ENCODE assay signal across 18 cellular contexts in genomic region chr9:134982311-134982710, GRCh38.
"Had no signal": no experiment of that assay in that cellular context is flagged by ENCODE, and none has a peak within 500 bp of the region (broad histone marks: within the 10 kb centered on the region; RNA-seq: fewer than 3 reads in every experiment).

No MANE protein-coding gene starts in this region.

- H3K36me3 Mint-ChIP-seq: stimulated activated memory B cell treated with anti-CD40 and anti-IgM and Interleukin-4, amounts not matched to agents 10 μg/mL and 1 μg/mL and 100 μg/mL, for 72 hours had no signal

- ATAC-seq: gastroesophageal sphincter; stimulated activated memory B cell treated with anti-CD40 and anti-IgM and Interleukin-4, amounts not matched to agents 10 μg/mL and 1 μg/mL and 100 μg/mL, for 72 hours had no signal

- H3K9me3 ChIP-seq: neutrophil, testis had no signal

- H3K4me3 ChIP-seq: esophagus squamous epithelium, gastroesophageal sphincter, left lung, lung, right atrium auricular region, smooth muscle cell, testis, tibial nerve had no signal

- H3K27me3 Mint-ChIP-seq: stimulated activated naive CD8-positive, alpha-beta T cell treated with anti-CD3 and anti-CD28 coated beads, Interleukin-15, Interleukin-2, amounts not matched to agents 100 ng/mL and 50 ng/mL, for 24 hours had no signal

- H3K27me3 ChIP-seq: left lung, right atrium auricular region, testis, tibial nerve had no signal

- H3K36me3 ChIP-seq: esophagus squamous epithelium, gastroesophageal sphincter, left lung, neutrophil, right atrium auricular region, tibial nerve had no signal

- H3K4me2 ChIP-seq: smooth muscle cell had no signal

- H3K4me1 ChIP-seq: esophagus squamous epithelium, gastroesophageal sphincter, right atrium auricular region, testis, tibial nerve had no signal

- H3K27ac Mint-ChIP-seq: dendritic cell treated with granulocyte-macrophage colony-stimulating factor and Interleukin-4, amounts not matched to agents 40 ng/mL and 50 ng/mL, for 4 days; nephron; stimulated activated memory B cell treated with anti-CD40 and anti-IgM and Interleukin-4, amounts not matched to agents 10 μg/mL and 1 μg/mL and 100 μg/mL, for 72 hours; stimulated activated naive CD8-positive, alpha-beta T cell treated with anti-CD3 and anti-CD28 coated beads, Interleukin-15, Interleukin-2, amounts not matched to agents 100 ng/mL and 50 ng/mL, for 24 hours had no signal

- H3K4me3 Mint-ChIP-seq: dendritic cell treated with granulocyte-macrophage colony-stimulating factor and Interleukin-4, amounts not matched to agents 40 ng/mL and 50 ng/mL, for 4 days; naive B cell; nephron; stimulated activated memory B cell treated with anti-CD40 and anti-IgM and Interleukin-4, amounts not matched to agents 10 μg/mL and 1 μg/mL and 100 μg/mL, for 72 hours; stimulated activated naive CD8-positive, alpha-beta T cell treated with anti-CD3 and anti-CD28 coated beads, Interleukin-15, Interleukin-2, amounts not matched to agents 100 ng/mL and 50 ng/mL, for 24 hours had no signal

- H3K4me1 Mint-ChIP-seq: nephron; stimulated activated memory B cell treated with anti-CD40 and anti-IgM and Interleukin-4, amounts not matched to agents 10 μg/mL and 1 μg/mL and 100 μg/mL, for 72 hours had no signal

- DNase-seq: cerebellar nuclear complex; esophagus squamous epithelium; foreskin fibroblast; mesenchymal stem cell; naive B cell; stimulated activated CD4-positive, alpha-beta T cell treated with anti-CD3 and anti-CD28 coated beads, Interleukin-4, amount 100 ng/mL, for 24 hours; testis had no signal

- H3K27ac ChIP-seq: esophagus squamous epithelium, gastroesophageal sphincter, left lung, neutrophil, right atrium auricular region, testis, tibial nerve had no signal
